ENCODE assay signal across 10 cellular contexts in the genomic region with DNA sequence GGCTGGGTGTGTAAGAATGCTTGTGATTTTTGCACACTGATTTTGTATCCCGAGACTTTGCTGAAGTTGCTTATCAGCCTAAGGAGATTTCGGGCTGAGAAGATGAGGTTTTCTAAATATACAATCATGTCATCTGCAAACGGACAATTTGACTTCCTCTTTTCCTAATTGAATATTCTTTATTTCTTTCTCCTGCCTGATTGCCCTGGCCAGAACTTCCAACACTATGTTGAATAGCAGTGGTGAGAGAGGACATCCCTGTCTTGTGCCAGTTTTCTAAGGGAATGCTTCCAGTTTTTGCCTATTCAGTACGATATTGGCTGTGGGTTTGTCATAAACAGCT. TPM values are rescaled to one million over a fixed set of nuclear protein-coding genes. Genes with fewer than 3 reads are reported as not detected.
A peak's percentile ranks its signal among the peaks of the same experiment; 100 is the strongest.
DNase-seq lines count a peak whose midpoint lies in the region; ATAC-seq, FAIRE-seq and TF ChIP-seq lines count a peak whose summit lies in the region.
"Not testable (repeated sequence)": the region's sequence is repeated elsewhere in the genome, so short reads cannot be mapped to it uniquely, and the experiment has no call there.
"Had no signal": no experiment of that assay in that cellular context is flagged by ENCODE, and none has a peak within 500 bp of the region (broad histone marks: within the 10 kb centered on the region; RNA-seq: fewer than 3 reads in every experiment).

No MANE protein-coding gene starts in this region.

- CTCF ChIA-PET in CD4-positive, alpha-beta memory T cell (lab: Charles Lee; ENCODE audit: partially characterized antibody): not testable (repeated sequence)

- not testable (repeated sequence) for DNase-seq in CD4-positive, alpha-beta memory T cell; astrocyte of the spinal cord (ENCODE audit: low read depth, low spot score); right lobe of liver; pancreas; thyroid gland

- not testable (repeated sequence) for H3K36me3 ChIP-seq in CD4-positive, alpha-beta memory T cell (ENCODE audit: insufficient read depth, low read length); HUES64 (ENCODE audit: insufficient read depth, low read length); esophagus (ENCODE audit: control insufficient read depth in 2 of 2, insufficient read depth in 2 of 2, low read length in 1 of 2); right lobe of liver; pancreas; thyroid gland

- POLR2A ChIA-PET in CD4-positive, alpha-beta memory T cell (lab: Charles Lee; ENCODE audit: partially characterized antibody): not testable (repeated sequence)

- H3K27ac Mint-ChIP-seq in CD4-positive, alpha-beta memory T cell: peak overlapping the region in 5 of 7 donors; percentile 52 to 92 (median 87)

- peak overlapping the region; percentile 93 to 98 (median 97) for H3K4me3 Mint-ChIP-seq in CD4-positive, alpha-beta memory T cell

- not testable (repeated sequence) for H3K9me3 ChIP-seq in CD4-positive, alpha-beta memory T cell (ENCODE audit: control insufficient read depth in 1 of 2, low read length in 2 of 2); HUES64 (ENCODE audit: insufficient read depth, low read depth, low read length); esophagus (ENCODE audit: control insufficient read depth in 2 of 2, insufficient read depth in 1 of 2, low read depth in 1 of 2, low read length in 1 of 2); right lobe of liver; pancreas; thyroid gland

- H3K4me1 Mint-ChIP-seq in CD4-positive, alpha-beta memory T cell: peaks cover 9 to 34% (median 14%) of the 10 kb centered on the region in 4 donors

- not testable (repeated sequence) for H3K36me3 Mint-ChIP-seq in CD4-positive, alpha-beta memory T cell

- peak overlapping the region; percentile 68 to 94 for H3K4me3 ChIP-seq in CD4-positive, alpha-beta memory T cell (ENCODE audit: low read length in 2 of 2)
- H3K4me3 ChIP-seq in HUES64 (ENCODE audit: low read length): peak overlapping the region; percentile 89
- peak overlapping the region; percentile 60 for H3K4me3 ChIP-seq in astrocyte of the spinal cord (ENCODE audit: low read depth, low read length)
- H3K4me3 ChIP-seq in esophagus (ENCODE audit: low read depth in 1 of 2, low read length in 2 of 2): peak overlapping the region; percentile 55 to 64
- peak overlapping the region in 2 of 3 donors; percentile 40 to 48 for H3K4me3 ChIP-seq in right lobe of liver
- H3K4me3 ChIP-seq in pancreas: peak overlapping the region; percentile 53 to 56 (median 55)
- H3K4me3 ChIP-seq in thyroid gland (replicated peaks in 1 of 3): peak overlapping the region; percentile 43 to 63 (median 45)

- intact Hi-C loops in CD4-positive, alpha-beta memory T cell (cut with micrococcal nuclease); right lobe of liver (cut with DNase I); pancreas (cut with DNase I); thyroid gland (cut with DNase I): not testable (repeated sequence)

- H3K9ac ChIP-seq in HUES64 (ENCODE audit: low read depth, low read length): peak overlapping the region; percentile 86

- H3K27ac ChIP-seq in CD4-positive, alpha-beta memory T cell (ENCODE audit: low read depth, low read length): peak overlapping the region; percentile 39
- not testable (repeated sequence) for H3K27ac ChIP-seq in HUES64 (ENCODE audit: low read depth, low read length); esophagus (ENCODE audit: low read depth in 2 of 2, low read length in 1 of 2); right lobe of liver; thyroid gland
- peak overlapping the region; percentile 76 for H3K27ac ChIP-seq in VCaP
- peak overlapping the region in 1 of 4 donors; percentile 63 for H3K27ac ChIP-seq in pancreas

- ATAC-seq in right lobe of liver, pancreas: not testable (repeated sequence)

- TF ChIP-seq CTCF in VCaP (conservative IDR thresholded peaks at IDR 0.05) (peak; percentile 28), thyroid gland (IDR thresholded peaks at IDR 0.05) (peak in 1 of 6 experiments; percentile 1)
- TF ChIP-seq CTCF in astrocyte of the spinal cord (IDR thresholded peaks at IDR 0.05; ENCODE audit: low read depth, low read length); right lobe of liver (IDR thresholded peaks at IDR 0.05); pancreas (IDR thresholded peaks at IDR 0.05): not testable (repeated sequence)

- H3K4me1 ChIP-seq in CD4-positive, alpha-beta memory T cell (ENCODE audit: insufficient read depth, low read length): peaks cover 12% of the 10 kb centered on the region
- H3K4me1 ChIP-seq in HUES64 (ENCODE audit: insufficient read depth, low read length); esophagus (ENCODE audit: control insufficient read depth in 2 of 2, insufficient read depth in 2 of 2, low read length in 1 of 2); right lobe of liver; pancreas; thyroid gland: not testable (repeated sequence)

- not testable (repeated sequence) for FAIRE-seq in pancreas (lab: Jason Lieb, UNC)

- peaks cover 11 to 15% of the 10 kb centered on the region in 2 donors for H3K27me3 Mint-ChIP-seq in CD4-positive, alpha-beta memory T cell

- H3K9me3 Mint-ChIP-seq in CD4-positive, alpha-beta memory T cell: not testable (repeated sequence)

- 33% methylated on average over 4 of the region's 4 CpGs for WGBS in HUES64
- 9 to 15% methylated on average over 4 of the region's 4 CpGs for WGBS in esophagus, 2 donors
- 14% methylated on average over 4 of the region's 4 CpGs for WGBS in right lobe of liver (ENCODE audit: insufficient coverage, low coverage, low lambda C conversion rate, missing lambda C conversion rate)
- 4 to 10% methylated on average over 4 of the region's 4 CpGs for WGBS in pancreas, 2 donors
- WGBS in thyroid gland, 2 donors: 26 to 30% methylated on average over 4 of the region's 4 CpGs

- not testable (repeated sequence) for TF ChIP-seq POLR2A in right lobe of liver (IDR thresholded peaks at IDR 0.05); thyroid gland (IDR thresholded peaks at IDR 0.05)

- not testable (repeated sequence) for H3K27me3 ChIP-seq in CD4-positive, alpha-beta memory T cell (ENCODE audit: insufficient read depth, low read length); HUES64 (ENCODE audit: insufficient read depth, low read length); esophagus (ENCODE audit: control insufficient read depth in 1 of 2, insufficient read depth in 2 of 2, low read length in 2 of 2); right lobe of liver; thyroid gland
- peaks cover 0 to 10% (median 0%) of the 10 kb centered on the region in 4 donors for H3K27me3 ChIP-seq in pancreas

- in situ Hi-C loops in astrocyte of the spinal cord (cut with HindIII; ENCODE audit: low sequenced_read_pairs): not testable (repeated sequence)

RNA-seq across cellular contexts. Expression of a gene that starts 43.6 kb away (rescaled TPM):
- not detected for total RNA-seq in CD4-positive, alpha-beta memory T cell
- polyA plus RNA-seq in CD4-positive, alpha-beta memory T cell: not detected
- polyA plus RNA-seq in HUES64 (2013, experiment 1 of 2): 0.35 TPM
- polyA plus RNA-seq in HUES64 (2013, experiment 2 of 2): 1.0 TPM
- polyA plus RNA-seq in esophagus: not detected
- total RNA-seq in right lobe of liver: not detected
- not detected for total RNA-seq in pancreas
- not detected for polyA plus RNA-seq in pancreas
- not detected for total RNA-seq in thyroid gland
- total RNA-seq: cerebellum, ureter had no signal

RNA-seq across cellular contexts. Expression of a gene that starts 47.5 kb away (rescaled TPM):
- 1 to 10 TPM; 1.7 TPM for total RNA-seq in CD4-positive, alpha-beta memory T cell
- 1 to 10 TPM; 1.0 to 3.5 TPM for polyA plus RNA-seq in CD4-positive, alpha-beta memory T cell
- polyA plus RNA-seq in HUES64 (2013, experiment 1 of 2): 4.3 TPM
- 5.8 TPM for polyA plus RNA-seq in HUES64 (2013, experiment 2 of 2)
- polyA plus RNA-seq in esophagus: under 1 TPM; 0.84 to 0.91 TPM
- total RNA-seq in right lobe of liver: under 1 TPM in 1 of 6 experiments, not detected in 5; 0.55 TPM
- 1 to 10 TPM in 5 of 6 donors, under 1 TPM in 1; 0.98 to 1.8 (median 1.3) TPM for total RNA-seq in pancreas
- 1 to 10 TPM; 1.9 to 2.9 TPM for polyA plus RNA-seq in pancreas
- 1 to 10 TPM; 2.1 to 8.4 (median 4.1) TPM for total RNA-seq in thyroid gland

RNA-seq across cellular contexts. Expression of a gene that starts 52.0 kb away (rescaled TPM):
- not detected for total RNA-seq in CD4-positive, alpha-beta memory T cell
- not detected for polyA plus RNA-seq in CD4-positive, alpha-beta memory T cell
- polyA plus RNA-seq in HUES64 (2013, experiment 1 of 2): not detected
- polyA plus RNA-seq in HUES64 (2013, experiment 2 of 2): not detected
- polyA plus RNA-seq in esophagus: not detected
- total RNA-seq in right lobe of liver: not detected
- not detected for total RNA-seq in pancreas
- polyA plus RNA-seq in pancreas: not detected
- total RNA-seq in thyroid gland: not detected
- total RNA-seq: ureter had no signal

RNA-seq across cellular contexts. Expression of a gene that starts 59.2 kb away (rescaled TPM):
- not detected for total RNA-seq in CD4-positive, alpha-beta memory T cell
- 1 to 10 TPM in 1 of 2 donors, under 1 TPM in 1; 0.28 to 1.1 TPM for polyA plus RNA-seq in CD4-positive, alpha-beta memory T cell
- polyA plus RNA-seq in HUES64 (2013, experiment 1 of 2): not detected
- polyA plus RNA-seq in HUES64 (2013, experiment 2 of 2): not detected
- polyA plus RNA-seq in esophagus (under 1 TPM; 0.22 to 0.34 TPM), pancreas (under 1 TPM in 1 of 2 donors, not detected in 1; 0.73 TPM)
- total RNA-seq in right lobe of liver (not detected), pancreas (under 1 TPM in 3 of 6 donors, not detected in 3; 0.32 to 0.46 (median 0.43) TPM), thyroid gland (not detected)
- total RNA-seq: cerebellum, ureter had no signal
